ENCODE assay signal across 28 cellular contexts in genomic region chr2:169871994-169872393, GRCh38.
"Had no signal": no experiment of that assay in that cellular context is flagged by ENCODE, and none has a peak within 500 bp of the region (broad histone marks: within the 10 kb centered on the region; RNA-seq: fewer than 3 reads in every experiment).

No MANE protein-coding gene starts in this region.

- H3K4me2 ChIP-seq: neural progenitor cell had no signal

- H3K9ac ChIP-seq: neural progenitor cell had no signal

- H3K27ac Mint-ChIP-seq: immature natural killer cell; mesothelial cell of epicardium; natural killer cell; nephron progenitor cell; neural progenitor cell; progenitor cell of endocrine pancreas; stimulated activated effector memory CD8-positive, alpha-beta T cell treated with anti-CD3 and anti-CD28 coated beads, Interleukin-12 subunit alpha, Interleukin-12 subunit beta, amount 100 ng/mL, for 72 hours; stimulated activated naive CD8-positive, alpha-beta T cell treated with anti-CD3 and anti-CD28 coated beads, Interleukin-15, Interleukin-2, amounts not matched to agents 100 ng/mL and 50 ng/mL, for 24 hours had no signal

- ATAC-seq: natural killer cell; sciatic nerve; stimulated activated effector memory CD8-positive, alpha-beta T cell treated with anti-CD3 and anti-CD28 coated beads, Interleukin-12 subunit alpha, Interleukin-12 subunit beta, amount 100 ng/mL, for 72 hours; upper lobe of right lung had no signal

- DNase-seq: hypothalamus; immature natural killer cell; islet precursor cell; left ventricle myocardium inferior; mesendoderm; naive B cell; natural killer cell; nephron progenitor cell; occipital lobe; spleen; stimulated activated CD4-positive, alpha-beta T cell treated with anti-CD3 and anti-CD28 coated beads, Interleukin-4, amount 100 ng/mL, for 24 hours; stimulated activated naive CD4-positive, alpha-beta T cell; tibial artery; trophoblast cell; upper lobe of right lung had no signal

- H3K9me3 Mint-ChIP-seq: immature natural killer cell; mesothelial cell of epicardium; natural killer cell; neural progenitor cell; stimulated activated effector memory CD8-positive, alpha-beta T cell treated with anti-CD3 and anti-CD28 coated beads, Interleukin-12 subunit alpha, Interleukin-12 subunit beta, amount 100 ng/mL, for 72 hours; stimulated activated naive CD8-positive, alpha-beta T cell treated with anti-CD3 and anti-CD28 coated beads, Interleukin-15, Interleukin-2, amounts not matched to agents 100 ng/mL and 50 ng/mL, for 24 hours had no signal

- H3K27ac ChIP-seq: left ventricle myocardium inferior, neural progenitor cell, neutrophil, right atrium auricular region, skin epidermis, spleen, suprapubic skin, thoracic aorta, tibial artery, upper lobe of right lung had no signal

- H3K4me1 Mint-ChIP-seq: nephron progenitor cell had no signal

- H3K36me3 ChIP-seq: neural progenitor cell had no signal

- H3K27me3 Mint-ChIP-seq: naive B cell; progenitor cell of endocrine pancreas; stimulated activated naive CD8-positive, alpha-beta T cell treated with anti-CD3 and anti-CD28 coated beads, Interleukin-15, Interleukin-2, amounts not matched to agents 100 ng/mL and 50 ng/mL, for 24 hours had no signal

- H3K4me1 ChIP-seq: neural progenitor cell, right atrium auricular region, suprapubic skin, upper lobe of right lung had no signal

- H3K4me3 Mint-ChIP-seq: immature natural killer cell; mesothelial cell of epicardium; naive B cell; natural killer cell; nephron progenitor cell; neural progenitor cell; stimulated activated effector memory CD8-positive, alpha-beta T cell treated with anti-CD3 and anti-CD28 coated beads, Interleukin-12 subunit alpha, Interleukin-12 subunit beta, amount 100 ng/mL, for 72 hours; stimulated activated naive CD8-positive, alpha-beta T cell treated with anti-CD3 and anti-CD28 coated beads, Interleukin-15, Interleukin-2, amounts not matched to agents 100 ng/mL and 50 ng/mL, for 24 hours had no signal

- H3K9me3 ChIP-seq: left ventricle myocardium inferior, neutrophil, right atrium auricular region, spleen, suprapubic skin, thoracic aorta, tibial artery, upper lobe of right lung had no signal

- H2AFZ ChIP-seq: neural progenitor cell had no signal

- H3K27me3 ChIP-seq: neural progenitor cell, neutrophil, right atrium auricular region, spleen, suprapubic skin, tibial artery, upper lobe of right lung had no signal

- H3K36me3 Mint-ChIP-seq: natural killer cell had no signal

- H3K4me3 ChIP-seq: left ventricle myocardium inferior, lung, neural progenitor cell, right atrium auricular region, skin epidermis, spleen, suprapubic skin, thoracic aorta, tibial artery, upper lobe of right lung had no signal

- FAIRE-seq: urothelium cell line had no signal
